In genomic region chr11:82195251-82195650, GRCh38 we compare ENCODE assay signal across 14 cellular contexts.
"Had no signal": no experiment of that assay in that cellular context is flagged by ENCODE, and none has a peak within 500 bp of the region (broad histone marks: within the 10 kb centered on the region; RNA-seq: fewer than 3 reads in every experiment).

No MANE protein-coding gene starts in this region.

- H3K4me1 ChIP-seq: breast epithelium, left ventricle myocardium inferior, testis had no signal

- DNase-seq: activated CD4-positive, alpha-beta memory T cell treated with anti-CD3 and anti-CD28 coated beads, Interleukin-2, amount 10 ng/mL, durations not matched to agents 7 days and 5 days; activated CD4-positive, alpha-beta T cell treated with anti-CD3 and anti-CD28 coated beads for 1 hour; activated gamma-delta T cell treated with Interleukin-2 at 50 U/mL for 16 hours; activated naive CD8-positive, alpha-beta T cell treated with anti-CD3 and anti-CD28 coated beads, Interleukin-2, amount 10 ng/mL, durations not matched to agents 7 days and 5 days; activated T-cell treated with anti-CD3 and anti-CD28 coated beads, Interleukin-2, amount 50 U/mL, for 48 hours; anterior cingulate cortex; left ventricle myocardium inferior; mesenchymal stem cell; stimulated activated CD4-positive, alpha-beta T cell treated with anti-CD3 and anti-CD28 coated beads, Interleukin-15, amount 100 ng/mL, for 24 hours; stimulated activated CD4-positive, alpha-beta T cell treated with anti-CD3 and anti-CD28 coated beads, Interleukin-4, amount 100 ng/mL, for 4 hours; stimulated activated naive CD8-positive, alpha-beta T cell treated with anti-CD3 and anti-CD28 coated beads, Interleukin-15, amount 100 ng/mL, for 72 hours; testis had no signal

- H3K9me3 ChIP-seq: breast epithelium, testis had no signal

- ATAC-seq: natural killer cell treated with Interleukin-12 subunit alpha and Interleukin-12 subunit beta and Interleukin-15 and Interleukin-18, amount 100 ng/mL, for 72 hours; stimulated activated naive CD8-positive, alpha-beta T cell treated with anti-CD3 and anti-CD28 coated beads, Interleukin-15, amount 100 ng/mL, for 72 hours had no signal

- H3K36me3 ChIP-seq: breast epithelium, left ventricle myocardium inferior had no signal

- H3K4me3 ChIP-seq: breast epithelium, left ventricle myocardium inferior, testis had no signal

- H3K27ac ChIP-seq: breast epithelium, left ventricle myocardium inferior, testis had no signal

- H3K27me3 ChIP-seq: breast epithelium, testis had no signal
